2 cellular contexts compared by ENCODE assay signal in the genomic region with DNA sequence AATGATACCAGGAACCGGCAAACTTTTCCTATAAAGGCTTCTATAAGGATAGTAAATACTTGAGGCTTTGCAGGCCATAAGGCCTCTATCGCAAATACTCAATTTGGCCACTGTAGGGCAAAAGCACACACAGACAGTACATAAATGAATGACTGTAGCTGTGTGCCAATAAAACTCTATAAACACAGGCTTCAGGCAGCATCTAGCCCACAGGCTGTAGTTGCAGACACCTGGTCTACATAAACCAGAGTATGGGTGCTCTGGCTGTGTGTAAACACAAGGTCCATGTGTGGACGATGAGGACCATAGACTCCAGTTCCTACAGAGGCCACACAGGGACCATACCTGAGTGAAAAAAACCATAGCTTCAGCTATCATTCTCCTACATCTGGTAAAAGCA.
TF ChIP-seq lines count a peak whose summit lies in the region.

No MANE protein-coding gene starts in this region.

TF ChIP-seq in H1, 55 proteins besides CTCF, POLR2A, EP300 and RAD21 (continues in another document):
- TF ChIP-seq TBP (IDR thresholded peaks at IDR 0.05; ENCODE audit: low read depth, low read length) (no peak), MAFK (IDR thresholded peaks at IDR 0.05; ENCODE audit: low read depth, low read length) (no peak), BRCA1 (IDR thresholded peaks at IDR 0.05; ENCODE audit: low read depth, low read length) (no peak), EGR1 (IDR thresholded peaks at IDR 0.05; ENCODE audit: borderline replicate concordance, low read depth, low read length) (no peak), TAF7 (optimal IDR thresholded peaks at IDR 0.05; ENCODE audit: borderline replicate concordance, low read depth, low read length) (no peak), SIX5 (IDR thresholded peaks at IDR 0.05; ENCODE audit: low read depth, low read length) (no peak), CBX8 (IDR thresholded peaks at IDR 0.05; ENCODE audit: borderline replicate concordance, low read depth, low read length) (no peak), CREB1 (IDR thresholded peaks at IDR 0.05) (no peak), FOSL1 (IDR thresholded peaks at IDR 0.05; ENCODE audit: insufficient read depth, low read depth, low read length) (no peak), SAP30 (IDR thresholded peaks at IDR 0.05; ENCODE audit: insufficient read depth, insufficient replicate concordance, low read length) (no peak), POU5F1 (IDR thresholded peaks at IDR 0.05; ENCODE audit: low read depth, low read length) (no peak), SUZ12 (IDR thresholded peaks at IDR 0.05; ENCODE audit: low read length) (no peak), RBBP5 (IDR thresholded peaks at IDR 0.05; ENCODE audit: borderline replicate concordance, low read depth, low read length) (no peak)
- TF ChIP-seq, protein P1, sequence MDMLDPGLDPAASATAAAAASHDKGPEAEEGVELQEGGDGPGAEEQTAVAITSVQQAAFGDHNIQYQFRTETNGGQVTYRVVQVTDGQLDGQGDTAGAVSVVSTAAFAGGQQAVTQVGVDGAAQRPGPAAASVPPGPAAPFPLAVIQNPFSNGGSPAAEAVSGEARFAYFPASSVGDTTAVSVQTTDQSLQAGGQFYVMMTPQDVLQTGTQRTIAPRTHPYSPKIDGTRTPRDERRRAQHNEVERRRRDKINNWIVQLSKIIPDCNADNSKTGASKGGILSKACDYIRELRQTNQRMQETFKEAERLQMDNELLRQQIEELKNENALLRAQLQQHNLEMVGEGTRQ (IDR thresholded peaks at IDR 0.05; ENCODE audit: low read length) = no peak
- TF ChIP-seq, protein P2, sequence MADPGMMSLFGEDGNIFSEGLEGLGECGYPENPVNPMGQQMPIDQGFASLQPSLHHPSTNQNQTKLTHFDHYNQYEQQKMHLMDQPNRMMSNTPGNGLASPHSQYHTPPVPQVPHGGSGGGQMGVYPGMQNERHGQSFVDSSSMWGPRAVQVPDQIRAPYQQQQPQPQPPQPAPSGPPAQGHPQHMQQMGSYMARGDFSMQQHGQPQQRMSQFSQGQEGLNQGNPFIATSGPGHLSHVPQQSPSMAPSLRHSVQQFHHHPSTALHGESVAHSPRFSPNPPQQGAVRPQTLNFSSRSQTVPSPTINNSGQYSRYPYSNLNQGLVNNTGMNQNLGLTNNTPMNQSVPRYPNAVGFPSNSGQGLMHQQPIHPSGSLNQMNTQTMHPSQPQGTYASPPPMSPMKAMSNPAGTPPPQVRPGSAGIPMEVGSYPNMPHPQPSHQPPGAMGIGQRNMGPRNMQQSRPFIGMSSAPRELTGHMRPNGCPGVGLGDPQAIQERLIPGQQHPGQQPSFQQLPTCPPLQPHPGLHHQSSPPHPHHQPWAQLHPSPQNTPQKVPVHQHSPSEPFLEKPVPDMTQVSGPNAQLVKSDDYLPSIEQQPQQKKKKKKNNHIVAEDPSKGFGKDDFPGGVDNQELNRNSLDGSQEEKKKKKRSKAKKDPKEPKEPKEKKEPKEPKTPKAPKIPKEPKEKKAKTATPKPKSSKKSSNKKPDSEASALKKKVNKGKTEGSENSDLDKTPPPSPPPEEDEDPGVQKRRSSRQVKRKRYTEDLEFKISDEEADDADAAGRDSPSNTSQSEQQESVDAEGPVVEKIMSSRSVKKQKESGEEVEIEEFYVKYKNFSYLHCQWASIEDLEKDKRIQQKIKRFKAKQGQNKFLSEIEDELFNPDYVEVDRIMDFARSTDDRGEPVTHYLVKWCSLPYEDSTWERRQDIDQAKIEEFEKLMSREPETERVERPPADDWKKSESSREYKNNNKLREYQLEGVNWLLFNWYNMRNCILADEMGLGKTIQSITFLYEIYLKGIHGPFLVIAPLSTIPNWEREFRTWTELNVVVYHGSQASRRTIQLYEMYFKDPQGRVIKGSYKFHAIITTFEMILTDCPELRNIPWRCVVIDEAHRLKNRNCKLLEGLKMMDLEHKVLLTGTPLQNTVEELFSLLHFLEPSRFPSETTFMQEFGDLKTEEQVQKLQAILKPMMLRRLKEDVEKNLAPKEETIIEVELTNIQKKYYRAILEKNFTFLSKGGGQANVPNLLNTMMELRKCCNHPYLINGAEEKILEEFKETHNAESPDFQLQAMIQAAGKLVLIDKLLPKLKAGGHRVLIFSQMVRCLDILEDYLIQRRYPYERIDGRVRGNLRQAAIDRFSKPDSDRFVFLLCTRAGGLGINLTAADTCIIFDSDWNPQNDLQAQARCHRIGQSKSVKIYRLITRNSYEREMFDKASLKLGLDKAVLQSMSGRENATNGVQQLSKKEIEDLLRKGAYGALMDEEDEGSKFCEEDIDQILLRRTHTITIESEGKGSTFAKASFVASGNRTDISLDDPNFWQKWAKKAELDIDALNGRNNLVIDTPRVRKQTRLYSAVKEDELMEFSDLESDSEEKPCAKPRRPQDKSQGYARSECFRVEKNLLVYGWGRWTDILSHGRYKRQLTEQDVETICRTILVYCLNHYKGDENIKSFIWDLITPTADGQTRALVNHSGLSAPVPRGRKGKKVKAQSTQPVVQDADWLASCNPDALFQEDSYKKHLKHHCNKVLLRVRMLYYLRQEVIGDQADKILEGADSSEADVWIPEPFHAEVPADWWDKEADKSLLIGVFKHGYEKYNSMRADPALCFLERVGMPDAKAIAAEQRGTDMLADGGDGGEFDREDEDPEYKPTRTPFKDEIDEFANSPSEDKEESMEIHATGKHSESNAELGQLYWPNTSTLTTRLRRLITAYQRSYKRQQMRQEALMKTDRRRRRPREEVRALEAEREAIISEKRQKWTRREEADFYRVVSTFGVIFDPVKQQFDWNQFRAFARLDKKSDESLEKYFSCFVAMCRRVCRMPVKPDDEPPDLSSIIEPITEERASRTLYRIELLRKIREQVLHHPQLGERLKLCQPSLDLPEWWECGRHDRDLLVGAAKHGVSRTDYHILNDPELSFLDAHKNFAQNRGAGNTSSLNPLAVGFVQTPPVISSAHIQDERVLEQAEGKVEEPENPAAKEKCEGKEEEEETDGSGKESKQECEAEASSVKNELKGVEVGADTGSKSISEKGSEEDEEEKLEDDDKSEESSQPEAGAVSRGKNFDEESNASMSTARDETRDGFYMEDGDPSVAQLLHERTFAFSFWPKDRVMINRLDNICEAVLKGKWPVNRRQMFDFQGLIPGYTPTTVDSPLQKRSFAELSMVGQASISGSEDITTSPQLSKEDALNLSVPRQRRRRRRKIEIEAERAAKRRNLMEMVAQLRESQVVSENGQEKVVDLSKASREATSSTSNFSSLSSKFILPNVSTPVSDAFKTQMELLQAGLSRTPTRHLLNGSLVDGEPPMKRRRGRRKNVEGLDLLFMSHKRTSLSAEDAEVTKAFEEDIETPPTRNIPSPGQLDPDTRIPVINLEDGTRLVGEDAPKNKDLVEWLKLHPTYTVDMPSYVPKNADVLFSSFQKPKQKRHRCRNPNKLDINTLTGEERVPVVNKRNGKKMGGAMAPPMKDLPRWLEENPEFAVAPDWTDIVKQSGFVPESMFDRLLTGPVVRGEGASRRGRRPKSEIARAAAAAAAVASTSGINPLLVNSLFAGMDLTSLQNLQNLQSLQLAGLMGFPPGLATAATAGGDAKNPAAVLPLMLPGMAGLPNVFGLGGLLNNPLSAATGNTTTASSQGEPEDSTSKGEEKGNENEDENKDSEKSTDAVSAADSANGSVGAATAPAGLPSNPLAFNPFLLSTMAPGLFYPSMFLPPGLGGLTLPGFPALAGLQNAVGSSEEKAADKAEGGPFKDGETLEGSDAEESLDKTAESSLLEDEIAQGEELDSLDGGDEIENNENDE (IDR thresholded peaks at IDR 0.05; ENCODE audit: insufficient replicate concordance, low read length) = no peak
- TF ChIP-seq, protein P3, sequence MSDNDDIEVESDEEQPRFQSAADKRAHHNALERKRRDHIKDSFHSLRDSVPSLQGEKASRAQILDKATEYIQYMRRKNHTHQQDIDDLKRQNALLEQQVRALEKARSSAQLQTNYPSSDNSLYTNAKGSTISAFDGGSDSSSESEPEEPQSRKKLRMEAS (IDR thresholded peaks at IDR 0.05) = no peak

TF ChIP-seq in HEK293T, 16 proteins besides CTCF, POLR2A, EP300 and RAD21:
- TF ChIP-seq SP1 (IDR thresholded peaks at IDR 0.05) (no peak), ARNT (IDR thresholded peaks at IDR 0.05) (no peak), LEF1 (IDR thresholded peaks at IDR 0.05; ENCODE audit: borderline replicate concordance) (no peak), L3MBTL2 (conservative IDR thresholded peaks at IDR 0.05) (no peak), ELF4 (IDR thresholded peaks at IDR 0.05) (no peak), NFRKB (IDR thresholded peaks at IDR 0.05) (no peak), TARDBP (IDR thresholded peaks at IDR 0.05) (no peak), FOXM1 (IDR thresholded peaks at IDR 0.05; ENCODE audit: borderline replicate concordance) (no peak), CTBP1 (IDR thresholded peaks at IDR 0.05; ENCODE audit: borderline replicate concordance) (no peak), FOXA1 (IDR thresholded peaks at IDR 0.05) (no peak), SUZ12 (IDR thresholded peaks at IDR 0.05) (no peak), FOXK2 (IDR thresholded peaks at IDR 0.05) (no peak), ZNF384 (IDR thresholded peaks at IDR 0.05) (no peak), HDGF (IDR thresholded peaks at IDR 0.05; ENCODE audit: borderline replicate concordance) (no peak), BHLHE40 (IDR thresholded peaks at IDR 0.05; ENCODE audit: borderline replicate concordance) (no peak)
- TF ChIP-seq, protein P4, sequence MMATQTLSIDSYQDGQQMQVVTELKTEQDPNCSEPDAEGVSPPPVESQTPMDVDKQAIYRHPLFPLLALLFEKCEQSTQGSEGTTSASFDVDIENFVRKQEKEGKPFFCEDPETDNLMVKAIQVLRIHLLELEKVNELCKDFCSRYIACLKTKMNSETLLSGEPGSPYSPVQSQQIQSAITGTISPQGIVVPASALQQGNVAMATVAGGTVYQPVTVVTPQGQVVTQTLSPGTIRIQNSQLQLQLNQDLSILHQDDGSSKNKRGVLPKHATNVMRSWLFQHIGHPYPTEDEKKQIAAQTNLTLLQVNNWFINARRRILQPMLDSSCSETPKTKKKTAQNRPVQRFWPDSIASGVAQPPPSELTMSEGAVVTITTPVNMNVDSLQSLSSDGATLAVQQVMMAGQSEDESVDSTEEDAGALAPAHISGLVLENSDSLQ (IDR thresholded peaks at IDR 0.05) = no peak
TF ChIP-seq in HEK293T: peak in this region for 0.
